In the genomic region with DNA sequence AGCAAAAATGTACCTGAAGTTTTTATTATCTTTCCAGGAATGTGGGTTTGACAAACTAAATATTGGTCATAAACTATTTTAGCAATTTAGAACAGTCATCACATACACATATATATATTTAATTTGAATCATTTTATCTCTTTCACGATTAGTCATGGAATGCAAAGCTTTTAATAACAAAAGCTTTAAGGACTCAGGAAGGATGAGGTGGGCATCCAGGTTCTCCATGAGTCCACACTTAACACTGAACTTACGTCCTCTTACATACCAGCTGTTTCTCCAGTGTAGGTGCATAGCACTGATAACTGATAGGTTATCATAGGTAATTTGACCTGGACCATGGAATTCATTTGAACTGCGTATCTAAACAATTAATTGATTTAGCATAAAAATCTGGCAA, we compare ENCODE assay signal across 28 cellular contexts.
"Had no signal": no experiment of that assay in that cellular context is flagged by ENCODE, and none has a peak within 500 bp of the region (broad histone marks: within the 10 kb centered on the region; RNA-seq: fewer than 3 reads in every experiment).

No MANE protein-coding gene starts in this region.

- H3K4me3 Mint-ChIP-seq: dendritic cell treated with granulocyte-macrophage colony-stimulating factor and Interleukin-4, amounts not matched to agents 40 ng/mL and 50 ng/mL, for 4 days; effector memory CD8-positive, alpha-beta T cell; endodermal cell; mesothelial cell of epicardium; naive B cell; naive thymus-derived CD8-positive, alpha-beta T cell had no signal

- FAIRE-seq: endometrium, islet of Langerhans, keratinocyte had no signal

- H3K27ac Mint-ChIP-seq: dendritic cell treated with granulocyte-macrophage colony-stimulating factor and Interleukin-4, amounts not matched to agents 40 ng/mL and 50 ng/mL, for 4 days; effector memory CD8-positive, alpha-beta T cell; endodermal cell; mesothelial cell of epicardium; naive B cell; naive thymus-derived CD8-positive, alpha-beta T cell had no signal

- H3K4me1 ChIP-seq: esophagus squamous epithelium, gastrocnemius medialis, left lung, lower lobe of right lung had no signal

- H3K4me3 ChIP-seq: esophagus squamous epithelium, gastrocnemius medialis, heart right ventricle, left lung, lower lobe of right lung, mucosa of descending colon had no signal

- H3K4me1 Mint-ChIP-seq: mesothelial cell of epicardium had no signal

- ATAC-seq: effector memory CD8-positive, alpha-beta T cell; esophagus mucosa; gastrocnemius medialis; heart right ventricle; left cardiac atrium; left lung; left ventricle myocardium superior; lower lobe of right lung; mucosa of descending colon; naive thymus-derived CD8-positive, alpha-beta T cell had no signal

- H3K27ac ChIP-seq: epithelial cell of prostate, esophagus squamous epithelium, gastrocnemius medialis, heart right ventricle, left lung, lower lobe of right lung had no signal

- H3K9me3 ChIP-seq: gastrocnemius medialis had no signal

- H3K9me3 Mint-ChIP-seq: effector memory CD8-positive, alpha-beta T cell had no signal

- H3K36me3 Mint-ChIP-seq: mesothelial cell of epicardium, naive B cell had no signal

- H3K36me3 ChIP-seq: esophagus squamous epithelium, gastrocnemius medialis, heart right ventricle, left lung, lower lobe of right lung had no signal

- H3K27me3 Mint-ChIP-seq: naive B cell had no signal

- DNase-seq: cortex of kidney; effector CD8-positive, alpha-beta T cell; effector memory CD8-positive, alpha-beta T cell; endodermal cell; erythroblast; esophagus squamous epithelium; foreskin fibroblast; foreskin melanocyte; gastrocnemius medialis; glutamatergic neuron; head of caudate nucleus; heart right ventricle; hippocampal formation; left cardiac atrium; left lung; left ventricle myocardium superior; lower lobe of right lung; mesenchymal stem cell; mucosa of descending colon; naive B cell; naive thymus-derived CD8-positive, alpha-beta T cell had no signal
